8 cellular contexts compared by ENCODE assay signal in the genomic region with DNA sequence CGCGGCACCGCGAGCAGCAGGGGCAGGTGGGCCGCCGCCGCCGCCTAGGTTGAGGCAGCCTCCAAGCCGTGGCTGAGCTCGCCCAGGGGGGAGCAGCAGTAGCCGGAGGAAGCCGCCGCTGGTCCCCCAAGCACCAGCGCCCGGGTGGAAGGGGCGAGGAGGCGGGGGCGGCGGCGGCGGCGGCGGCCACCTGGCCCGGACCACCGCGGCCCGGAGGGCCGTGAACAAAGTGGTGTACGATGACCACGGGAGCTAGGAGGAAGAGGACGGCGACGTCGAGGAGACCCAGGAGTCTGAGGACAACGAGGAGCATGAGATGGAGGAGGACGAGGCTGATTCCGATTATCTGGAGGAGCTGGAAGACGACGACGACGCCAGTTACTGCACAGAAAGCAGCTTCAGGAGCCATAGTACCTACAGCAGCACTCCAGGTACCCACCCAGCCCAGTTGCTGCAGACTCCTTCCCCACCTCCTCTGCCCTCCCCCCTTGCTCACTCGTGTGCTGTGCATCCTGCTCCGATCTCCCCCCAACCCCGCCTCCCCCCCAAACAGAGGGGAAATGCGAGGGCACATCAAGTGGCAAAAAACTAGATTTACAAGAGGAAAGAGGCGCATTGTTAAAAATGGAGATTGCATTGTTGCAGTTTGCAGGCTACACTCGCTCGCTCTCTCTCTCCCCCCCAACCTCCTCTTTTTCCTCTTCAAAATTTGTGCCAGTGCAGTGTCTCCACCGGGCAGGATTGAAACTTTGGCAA. TPM values are rescaled to one million over a fixed set of nuclear protein-coding genes. Genes with fewer than 3 reads are reported as not detected.
DNase-seq lines count a peak whose midpoint lies in the region; ATAC-seq and TF ChIP-seq lines count a peak whose summit lies in the region.
"Not testable (repeated sequence)": the region's sequence is repeated elsewhere in the genome, so short reads cannot be mapped to it uniquely, and the experiment has no call there.

No MANE protein-coding gene starts in this region.

- peak overlapping the region; percentile 94 for H3K4me2 ChIP-seq in GM23248 (ENCODE audit: unreplicated experiment)

- not testable (repeated sequence) for H3K4me1 ChIP-seq in GM23248 (ENCODE audit: insufficient read depth); Peyer's patch; foreskin keratinocyte; naive thymus-derived CD4-positive, alpha-beta T cell (ENCODE audit: control insufficient read depth in 2 of 2, insufficient read depth in 2 of 2, low read length in 2 of 2); thymus (ENCODE audit: control insufficient read depth, insufficient read depth, low read length)

- in situ Hi-C loops in GM23248 (cut with MboI) = not testable (repeated sequence)

- H3K27ac ChIP-seq in GM23248; HL-60 (replicated peaks); foreskin keratinocyte: not testable (repeated sequence)
- H3K27ac ChIP-seq in Peyer's patch (peak overlapping the region; percentile 89 to 99 (median 92)), thymus (ENCODE audit: low read depth) (peak overlapping the region; percentile 98)
- peak overlapping the region; percentile 81 for H3K27ac ChIP-seq in naive thymus-derived CD4-positive, alpha-beta T cell (ENCODE audit: low read depth, low read length)

- not testable (repeated sequence) for H3K79me2 ChIP-seq in GM23248 (ENCODE audit: insufficient read depth)

- peak overlapping the region; percentile 88 for H3K27ac Mint-ChIP-seq in activated naive CD8-positive, alpha-beta T cell
- peak overlapping the region; percentile 84 to 96 (median 91) for H3K27ac Mint-ChIP-seq in naive thymus-derived CD4-positive, alpha-beta T cell

- CTCF ChIA-PET in naive thymus-derived CD4-positive, alpha-beta T cell (lab: Charles Lee) = interaction anchor here (0.6 to 3.9 kb wide), 9 partner anchors 9 to 211 kb away, joined by 3 to 24 read pairs (median 3); no protein-coding TSS in a partner anchor

- not testable (repeated sequence) for TF ChIP-seq POLR2A in Peyer's patch (IDR thresholded peaks at IDR 0.05)

- not testable (repeated sequence) for H3K9me3 Mint-ChIP-seq in activated naive CD8-positive, alpha-beta T cell (ENCODE audit: low read depth); naive thymus-derived CD4-positive, alpha-beta T cell

- H2AFZ ChIP-seq in GM23248 = peak overlapping the region; percentile 91

- H3F3A ChIP-seq in GM23248 (ENCODE audit: insufficient read depth) = not testable (repeated sequence)

- intact Hi-C loops in naive thymus-derived CD4-positive, alpha-beta T cell (cut with micrococcal nuclease) = loop anchor here (1.0 to 10.0 kb wide), 14 partner anchors 23 to 306 kb away; partner anchors contain the start of genes KPNA2 (in 2 of the 2), ARSG (in 1 of the 2), PRKAR1A (in 1 of the 2) and SLC16A6 (in 1 of the 2)

- POLR2A ChIA-PET in naive thymus-derived CD4-positive, alpha-beta T cell (lab: Charles Lee) = interaction anchor here (0.6 to 4.8 kb wide), 19 partner anchors 9 to 255 kb away, joined by 3 to 61 read pairs (median 6); partner anchors contain the start of genes AMZ2, ARSG, SLC16A6 and WIPI1

- H3K4me1 Mint-ChIP-seq in activated naive CD8-positive, alpha-beta T cell (ENCODE audit: low read depth) = peaks cover 23% of the 10 kb centered on the region
- H3K4me1 Mint-ChIP-seq in naive thymus-derived CD4-positive, alpha-beta T cell = peaks cover 10 to 38% (median 29%) of the 10 kb centered on the region in 7 donors

- 0 to 2% methylated on average over 37 to 45 of the region's 49 CpGs for WGBS in GM23248 (ENCODE audit: low coverage in 1 of 2, low lambda C conversion rate in 2 of 2, missing lambda C conversion rate in 2 of 2), 2 experiments
- WGBS in thymus = under 1% methylated on average over 49 of the region's 49 CpGs

- peak; percentile 50 for ATAC-seq in foreskin keratinocyte
- ATAC-seq in naive thymus-derived CD4-positive, alpha-beta T cell = peak; percentile 70

- not testable (repeated sequence) for H3K9me2 ChIP-seq in GM23248 (ENCODE audit: insufficient read depth)

- not testable (repeated sequence) for H3K9me3 ChIP-seq in GM23248 (ENCODE audit: low read depth); Peyer's patch; naive thymus-derived CD4-positive, alpha-beta T cell (ENCODE audit: control insufficient read depth in 2 of 3, low read length in 3 of 3); thymus (ENCODE audit: control insufficient read depth)

- not testable (repeated sequence) for H3K36me3 Mint-ChIP-seq in activated naive CD8-positive, alpha-beta T cell
- peaks cover 4 to 27% (median 19%) of the 10 kb centered on the region in 5 donors for H3K36me3 Mint-ChIP-seq in naive thymus-derived CD4-positive, alpha-beta T cell

- H3K4me3 ChIP-seq in GM06990 (replicated peaks; ENCODE audit: low read depth, low read length) = peak overlapping the region; percentile 79
- peak overlapping the region; percentile 74 for H3K4me3 ChIP-seq in GM23248
- H3K4me3 ChIP-seq in HL-60 (replicated peaks; ENCODE audit: insufficient read depth, low read length) = peak overlapping the region; percentile 88
- H3K4me3 ChIP-seq in Peyer's patch = peak overlapping the region; percentile 72 to 88 (median 80)
- H3K4me3 ChIP-seq in naive thymus-derived CD4-positive, alpha-beta T cell (ENCODE audit: low read length) = peak overlapping the region; percentile 50
- peak overlapping the region; percentile 83 for H3K4me3 ChIP-seq in thymus (ENCODE audit: low read length)

- not testable (repeated sequence) for H3K36me3 ChIP-seq in GM06990 (ENCODE audit: control insufficient read depth, insufficient read depth, low read length); GM23248 (ENCODE audit: low read depth); Peyer's patch
- H3K36me3 ChIP-seq in naive thymus-derived CD4-positive, alpha-beta T cell (ENCODE audit: control insufficient read depth in 2 of 3, insufficient read depth in 3 of 3, low read length in 3 of 3) = peaks cover 0 to 12% (median 0%) of the 10 kb centered on the region in 3 experiments
- H3K36me3 ChIP-seq in thymus (ENCODE audit: control insufficient read depth, insufficient read depth) = peaks cover 10% of the 10 kb centered on the region

- H3K9ac ChIP-seq in GM23248 = peak overlapping the region; percentile 72

- H3K27me3 ChIP-seq in GM06990 (replicated peaks; ENCODE audit: control insufficient read depth, insufficient read depth, low read length); GM23248 (replicated peaks; ENCODE audit: insufficient read depth); HL-60 (ENCODE audit: insufficient read depth, poor library complexity, severe bottlenecking); Peyer's patch; foreskin keratinocyte; naive thymus-derived CD4-positive, alpha-beta T cell (ENCODE audit: control insufficient read depth in 2 of 2, insufficient read depth in 2 of 2, low read length in 2 of 2); thymus (ENCODE audit: control insufficient read depth, insufficient read depth): not testable (repeated sequence)

- TF ChIP-seq CTCF in GM06990 (IDR thresholded peaks at IDR 0.05; ENCODE audit: insufficient read depth, low read length, poor library complexity, severe bottlenecking); HL-60 (IDR thresholded peaks at IDR 0.05; ENCODE audit: insufficient read depth, low read length); Peyer's patch (IDR thresholded peaks at IDR 0.05); foreskin keratinocyte (conservative IDR thresholded peaks at IDR 0.05): not testable (repeated sequence)

- peak; percentile 53 for DNase-seq in GM06990 (ENCODE audit: extremely low read depth, insufficient read length)
- peak; percentile 57 for DNase-seq in GM23248
- DNase-seq in HL-60 (ENCODE audit: low read depth in 1 of 2, low spot score in 1 of 2); foreskin keratinocyte: not testable (repeated sequence)
- peak in 2 of 3 donors; percentile 60 to 61 for DNase-seq in Peyer's patch
- DNase-seq in naive thymus-derived CD4-positive, alpha-beta T cell = peak in 8 of 9 donors; percentile 44 to 72 (median 62)

- H4K20me1 ChIP-seq in GM23248 (ENCODE audit: insufficient read depth) = not testable (repeated sequence)

- not testable (repeated sequence) for H3K27me3 Mint-ChIP-seq in activated naive CD8-positive, alpha-beta T cell; naive thymus-derived CD4-positive, alpha-beta T cell

- H3K4me3 Mint-ChIP-seq in activated naive CD8-positive, alpha-beta T cell = peak overlapping the region; percentile 92
- H3K4me3 Mint-ChIP-seq in naive thymus-derived CD4-positive, alpha-beta T cell = peak overlapping the region; percentile 85 to 97 (median 90)

RNA-seq across cellular contexts. Expression of gene AMZ2, which starts 41.9 kb away (rescaled TPM):
- total RNA-seq in GM23248 (2014; rRNA removed; shearing (Covaris generic)) = 81.6 and 96.7 TPM in 2 replicates
- polyA plus RNA-seq in GM23248 (2016; fragmentation: Nextera tagmentation; extraction: Ambion mirVana) = 117 and 120 TPM in 2 replicates
- total RNA-seq in Peyer's patch = 10 to 100 TPM; 18.0 to 38.8 (median 31.2) TPM
- 106 and 110 TPM in 2 replicates for total RNA-seq in foreskin keratinocyte
- polyA plus RNA-seq in foreskin keratinocyte = 102 and 114 TPM in 2 replicates
- 10 to 100 TPM; 47.6 to 85.5 (median 73.8) TPM for total RNA-seq in naive thymus-derived CD4-positive, alpha-beta T cell
- 100 to 1,000 TPM in 1 of 2 donors, 10 to 100 TPM in 1; 98.4 to 103 TPM for polyA plus RNA-seq in naive thymus-derived CD4-positive, alpha-beta T cell
- 112 TPM for polyA plus RNA-seq in thymus
